In genomic region chr2:120750488-120751210, GRCh38 we compare ENCODE assay signal across 16 cellular contexts. TPM values are rescaled to one million over a fixed set of nuclear protein-coding genes. Genes with fewer than 3 reads are reported as not detected.
DNase-seq lines count a peak whose midpoint lies in the region; ATAC-seq and TF ChIP-seq lines count a peak whose summit lies in the region.
"Had no signal": no experiment of that assay in that cellular context is flagged by ENCODE, and none has a peak within 500 bp of the region (broad histone marks: within the 10 kb centered on the region; RNA-seq: fewer than 3 reads in every experiment).

No MANE protein-coding gene starts in this region.

- no peak for TF ChIP-seq CTCF in stomach (IDR thresholded peaks at IDR 0.05)

- WGBS in stomach, 5 donors, result 78 to 89% (median 87%) methylated on average over 10 to 13 of the region's 13 CpGs

- H3K27ac Mint-ChIP-seq in activated naive CD8-positive, alpha-beta T cell treated with anti-CD3 and anti-CD28 coated beads, Interleukin-2, amount 50 U/mL, for 24 hours, result no peak overlapping the region
- H3K27ac Mint-ChIP-seq: CD4-positive, CD25-positive, alpha-beta regulatory T cell; memory B cell had no signal

- H3K4me1 Mint-ChIP-seq in activated naive CD8-positive, alpha-beta T cell treated with anti-CD3 and anti-CD28 coated beads, Interleukin-2, amount 50 U/mL, for 24 hours, result no peaks in the 10 kb centered on the region
- H3K4me1 Mint-ChIP-seq: CD4-positive, CD25-positive, alpha-beta regulatory T cell; memory B cell had no signal

- no peaks in the 10 kb centered on the region for H3K36me3 Mint-ChIP-seq in activated naive CD8-positive, alpha-beta T cell treated with anti-CD3 and anti-CD28 coated beads, Interleukin-2, amount 50 U/mL, for 24 hours (ENCODE audit: low read depth)
- H3K36me3 Mint-ChIP-seq: CD4-positive, CD25-positive, alpha-beta regulatory T cell; memory B cell had no signal

- no peak for TF ChIP-seq EP300 in stomach (IDR thresholded peaks at IDR 0.05)

- no peaks in the 10 kb centered on the region for H3K9me3 Mint-ChIP-seq in activated naive CD8-positive, alpha-beta T cell treated with anti-CD3 and anti-CD28 coated beads, Interleukin-2, amount 50 U/mL, for 24 hours
- H3K9me3 Mint-ChIP-seq: memory B cell had no signal

- H3K4me3 ChIP-seq in SJSA1 (no peak overlapping the region), stomach (no peak overlapping the region)
- H3K4me3 ChIP-seq: PC-9 had no signal

- ATAC-seq in activated naive CD8-positive, alpha-beta T cell treated with anti-CD3 and anti-CD28 coated beads, Interleukin-2, amount 50 U/mL, for 24 hours, result no peak
- ATAC-seq: activated CD4-positive, CD25-positive, alpha-beta regulatory T cell treated with anti-CD3 and anti-CD28 coated beads, Interleukin-2, amount 50 U/mL, for 24 hours had no signal

- peak overlapping the region; percentile 93 for H3K27ac ChIP-seq in SJSA1
- no peak overlapping the region for H3K27ac ChIP-seq in stomach
- H3K27ac ChIP-seq: PC-9 had no signal

- H3K27me3 ChIP-seq in SJSA1 (replicated peaks), result no peaks in the 10 kb centered on the region
- H3K27me3 ChIP-seq in stomach, result no peaks in the 10 kb centered on the region

- DNase-seq in Daoy (ENCODE audit: low read depth) (peak; percentile 51), SJSA1 (ENCODE audit: low read depth in 1 of 2, low spot score in 2 of 2) (peak in 1 of 2 experiments; percentile 57), islet precursor cell (peak; percentile 42), stomach (peak; percentile 20), CD1c-positive myeloid dendritic cell (ENCODE audit: extremely low spot score) (no peak), OCI-M2 (lab: John Stamatoyannopoulos, UW; ENCODE audit: unreplicated experiment) (no peak), HK-2 (ENCODE audit: unreplicated experiment) (no peak)
- no peak for DNase-seq in activated naive CD8-positive, alpha-beta T cell treated with anti-CD3 and anti-CD28 coated beads, Interleukin-2, amount 50 U/mL, for 24 hours
- DNase-seq: CD4-positive, CD25-positive, alpha-beta regulatory T cell; dermis blood vessel endothelial cell; NCI-H1417; occipital lobe; PC-9; SW 1271 had no signal

- no peak overlapping the region for H3K4me3 Mint-ChIP-seq in activated naive CD8-positive, alpha-beta T cell treated with anti-CD3 and anti-CD28 coated beads, Interleukin-2, amount 50 U/mL, for 24 hours
- H3K4me3 Mint-ChIP-seq: CD4-positive, CD25-positive, alpha-beta regulatory T cell; memory B cell had no signal

- H3K9me3 ChIP-seq in SJSA1 (replicated peaks) (no peaks in the 10 kb centered on the region), stomach (no peaks in the 10 kb centered on the region)

- H3K27me3 Mint-ChIP-seq in activated naive CD8-positive, alpha-beta T cell treated with anti-CD3 and anti-CD28 coated beads, Interleukin-2, amount 50 U/mL, for 24 hours, result peaks cover 4% of the 10 kb centered on the region
- H3K27me3 Mint-ChIP-seq: memory B cell had no signal

- intact Hi-C loops in stomach (cut with DNase I; ENCODE audit: low total_unique reads), result no loop called here

- TF ChIP-seq POLR2A in stomach (IDR thresholded peaks at IDR 0.05), result no peak

- peaks cover 73% of the 10 kb centered on the region for H3K4me1 ChIP-seq in SJSA1 (replicated peaks)
- H3K4me1 ChIP-seq in stomach, result no peaks in the 10 kb centered on the region

- no peaks in the 10 kb centered on the region; the same call in 1 of the 2 replicates for H3K36me3 ChIP-seq in SJSA1
- H3K36me3 ChIP-seq in stomach, result no peaks in the 10 kb centered on the region

RNA-seq across cellular contexts. Expression of gene GLI2, which starts 15.0 kb away (rescaled TPM):
- total RNA-seq in Daoy (2014; rRNA removed; shearing (Covaris generic)), result 4.2 and 45.6 TPM in 2 replicates
- 8.8 and 20.0 TPM in 2 replicates for total RNA-seq in SJSA1 (2014; rRNA removed; shearing (Covaris generic))
- total RNA-seq in stomach, result 1 to 10 TPM in 2 of 5 donors, under 1 TPM in 2, not detected in 1; 0.45 to 2.8 (median 1.6) TPM
- polyA plus RNA-seq in stomach, result under 1 TPM; 0.60 to 0.68 (median 0.61) TPM
- total RNA-seq: CD4-positive, CD25-positive, alpha-beta regulatory T cell had no signal
- polyA plus RNA-seq: CD4-positive, CD25-positive, alpha-beta regulatory T cell had no signal

Comparison
In these comparisons a context has a peak if more than half of its experiments do, and no peak if none do; other contexts are left out.
1. DNase-seq: peak in Daoy (single experiment), islet precursor cell (single experiment) and stomach (single experiment); none in CD1c-positive myeloid dendritic cell (single experiment), OCI-M2 (single experiment), activated naive CD8-positive, alpha-beta T cell treated with anti-CD3 and anti-CD28 coated beads, Interleukin-2, amount 50 U/mL, for 24 hours (single experiment) and HK-2 (single experiment).